Comparison of ENCODE assay signal across 8 cellular contexts in genomic region chr17:28982191-28982793, GRCh38. TPM values are rescaled to one million over a fixed set of nuclear protein-coding genes. Genes with fewer than 3 reads are reported as not detected.
DNase-seq lines count a peak whose midpoint lies in the region; ATAC-seq and TF ChIP-seq lines count a peak whose summit lies in the region.

No MANE protein-coding gene starts in this region.

- intact Hi-C loops in thyroid gland (cut with DNase I) = no loop called here

- TF ChIP-seq POLR2A in thyroid gland (IDR thresholded peaks at IDR 0.05) = peak in 1 of 2 donors; percentile 8

- H3K27ac ChIP-seq in liver (ENCODE audit: low read depth in 1 of 2, low read length in 2 of 2) = peak overlapping the region; percentile 49 to 64
- peak overlapping the region; percentile 14 to 65 (median 17) for H3K27ac ChIP-seq in thyroid gland

- no peaks in the 10 kb centered on the region for H3K9me3 ChIP-seq in liver (ENCODE audit: control insufficient read depth in 4 of 4, low read length in 3 of 4)
- no peaks in the 10 kb centered on the region for H3K9me3 ChIP-seq in thyroid gland

- no peak overlapping the region for H3K9ac ChIP-seq in liver (ENCODE audit: low read depth in 1 of 2, low read length in 2 of 2)

- TF ChIP-seq CTCF in liver (IDR thresholded peaks at IDR 0.05; ENCODE audit: low read depth, low read length, missing input control) (no peak), thyroid gland (IDR thresholded peaks at IDR 0.05) (no peak)

- H3K4me3 ChIP-seq in liver (ENCODE audit: low read depth in 1 of 3, low read length in 3 of 3) (no peak overlapping the region), thyroid gland (replicated peaks in 1 of 3) (no peak overlapping the region)

- WGBS in liver = 70% methylated on average over 9 of the region's 9 CpGs
- 62 to 73% methylated on average over 9 of the region's 9 CpGs for WGBS in thyroid gland, 2 donors

- peak in 1 of 2 donors; percentile 12 for TF ChIP-seq RAD21 in liver (IDR thresholded peaks at IDR 0.05)

- peak; percentile 50 for ATAC-seq in GM18868 (IDR thresholded peaks at IDR 0.05; ENCODE audit: unreplicated experiment)
- ATAC-seq in HG03442 (IDR thresholded peaks at IDR 0.05; ENCODE audit: unreplicated experiment) = no peak

- H3K36me3 ChIP-seq in liver (ENCODE audit: control insufficient read depth in 4 of 4, insufficient read depth in 3 of 4, low read depth in 1 of 4, low read length in 3 of 4) (no peaks in the 10 kb centered on the region), thyroid gland (no peaks in the 10 kb centered on the region)

- DNase-seq in RPMI7951 (ENCODE audit: low read depth) = peak; percentile 47
- peak; percentile 15 for DNase-seq in activated effector memory CD4-positive, alpha-beta T cell treated with Interleukin-2 at 50 U/mL for 16 hours
- DNase-seq in thyroid gland = no peak
- DNase-seq in dedifferentiated amniotic fluid mesenchymal stem cell (ENCODE audit: extremely low spot score) = no peak
- no peak for DNase-seq in DMS 273 treated with DMSO at 0.1 percent for 48 hours (lab: John Stamatoyannopoulos, UW)

- no peaks in the 10 kb centered on the region for H3K27me3 ChIP-seq in liver (ENCODE audit: control insufficient read depth in 4 of 4, insufficient read depth in 4 of 4, low read length in 3 of 4)
- H3K27me3 ChIP-seq in thyroid gland = no peaks in the 10 kb centered on the region

- H3K4me1 ChIP-seq in liver (ENCODE audit: control insufficient read depth in 4 of 4, insufficient read depth in 4 of 4, low read length in 3 of 4) = peaks cover 0 to 5% (median 0%) of the 10 kb centered on the region in 4 donors
- H3K4me1 ChIP-seq in thyroid gland = peaks cover 0 to 7% of the 10 kb centered on the region in 2 donors

TF ChIP-seq in liver, 16 proteins besides CTCF, POLR2A, EP300 and RAD21:
- TF ChIP-seq HNF4G (IDR thresholded peaks at IDR 0.05) (no peak), TAF1 (conservative IDR thresholded peaks at IDR 0.05) (no peak), REST (IDR thresholded peaks at IDR 0.05) (no peak), ATF3 (IDR thresholded peaks at IDR 0.05) (no peak), GABPA (IDR thresholded peaks at IDR 0.05 in 1 of 2, conservative IDR thresholded peaks at IDR 0.05 in 1 of 2) (peak; percentile 71 to 86), FOXA2 (IDR thresholded peaks at IDR 0.05) (no peak), RXRA (IDR thresholded peaks at IDR 0.05) (peak; percentile 73 to 86), HNF4A (conservative IDR thresholded peaks at IDR 0.05) (no peak), EGR1 (IDR thresholded peaks at IDR 0.05; ENCODE audit: low read depth in 2 of 2) (no peak), ZBTB33 (IDR thresholded peaks at IDR 0.05) (no peak), FOXA1 (IDR thresholded peaks at IDR 0.05) (no peak), YY1 (IDR thresholded peaks at IDR 0.05) (no peak), MAX (IDR thresholded peaks at IDR 0.05) (peak; percentile 7), SP1 (IDR thresholded peaks at IDR 0.05) (peak; percentile 72), JUND (IDR thresholded peaks at IDR 0.05) (peak in 1 of 2 donors; percentile 31), NR2F2 (IDR thresholded peaks at IDR 0.05) (peak; percentile 84)

RNA-seq across cellular contexts. Expression of gene SEZ6, which starts 23.5 kb away (rescaled TPM):
- not detected in 2 replicates for total RNA-seq in RPMI7951 (2014; rRNA removed; shearing (Covaris generic))
- total RNA-seq in liver (not detected), thyroid gland (not detected)
- polyA plus RNA-seq in liver = under 1 TPM in 1 of 2 donors, not detected in 1; 0.39 TPM

RNA-seq across cellular contexts. Expression of gene PHF12, which starts 31.0 kb away (rescaled TPM):
- total RNA-seq in RPMI7951 (2014; rRNA removed; shearing (Covaris generic)) = 9.2 and 18.0 TPM in 2 replicates
- total RNA-seq in liver (10 to 100 TPM; 15.5 to 21.3 TPM), thyroid gland (10 to 100 TPM; 22.0 to 62.9 (median 60.1) TPM)
- polyA plus RNA-seq in liver = 1 to 10 TPM; 4.3 to 7.9 TPM

Comparison
In these comparisons a context has a peak if more than half of its experiments do, and no peak if none do; other contexts are left out.
1. DNase-seq: peak in RPMI7951 (single experiment) and activated effector memory CD4-positive, alpha-beta T cell treated with Interleukin-2 at 50 U/mL for 16 hours (single experiment); none in thyroid gland (0 of 2), dedifferentiated amniotic fluid mesenchymal stem cell (single experiment) and DMS 273 treated with DMSO at 0.1 percent for 48 hours (single experiment).